19 cellular contexts compared by ENCODE assay signal in the genomic region with DNA sequence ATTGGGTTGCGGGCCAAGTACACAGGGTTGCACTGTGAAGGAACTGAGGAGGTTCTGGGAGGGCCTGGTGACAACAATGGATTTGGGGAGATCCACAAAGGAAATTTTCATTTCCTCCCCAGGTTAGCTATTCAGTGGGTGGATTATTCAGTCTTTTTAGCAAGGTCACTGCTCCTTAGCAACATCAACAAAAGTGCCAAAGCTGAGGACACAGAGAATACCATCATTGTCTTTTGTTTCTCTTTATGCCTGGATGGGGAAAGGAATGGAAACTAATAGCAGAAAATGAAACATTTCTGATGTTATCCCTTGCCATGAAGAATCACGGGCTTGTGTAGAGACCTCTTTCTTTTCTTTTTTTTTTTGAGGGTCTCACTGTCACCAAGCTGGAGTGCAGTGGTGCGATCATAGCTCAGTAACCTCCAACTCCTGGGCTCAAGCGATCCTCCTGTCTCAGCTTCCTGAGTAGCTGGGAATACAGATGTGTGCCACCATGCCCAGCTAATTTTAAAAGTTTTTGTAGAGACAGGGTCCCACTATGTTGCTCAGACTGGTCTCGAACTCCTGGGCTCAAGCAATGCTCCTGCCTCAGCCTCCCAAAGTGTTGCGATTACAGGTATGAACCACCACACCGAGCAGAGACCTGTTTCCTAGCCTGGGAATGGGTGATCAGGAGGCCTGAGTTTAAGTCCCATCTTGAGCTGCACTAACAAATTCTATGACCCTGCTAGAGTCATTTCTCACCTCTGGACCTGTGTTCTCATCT. TPM values are rescaled to one million over a fixed set of nuclear protein-coding genes. Genes with fewer than 3 reads are reported as not detected.
DNase-seq lines count a peak whose midpoint lies in the region; TF ChIP-seq lines count a peak whose summit lies in the region.
"Had no signal": no experiment of that assay in that cellular context is flagged by ENCODE, and none has a peak within 500 bp of the region (broad histone marks: within the 10 kb centered on the region; RNA-seq: fewer than 3 reads in every experiment).

No MANE protein-coding gene starts in this region.

- no peaks in the 10 kb centered on the region for H3K9me3 ChIP-seq in CD8-positive, alpha-beta memory T cell (ENCODE audit: low read length)
- H3K9me3 ChIP-seq: tibial artery had no signal

- CTCF ChIA-PET in CD8-positive, alpha-beta memory T cell (lab: Charles Lee) = interaction anchor here (0.9 to 5.3 kb wide), 8 partner anchors 9 to 175 kb away, joined by 3 to 31 read pairs (median 4); a partner anchor contains a TSS

- H3K4me1 ChIP-seq in CD8-positive, alpha-beta memory T cell (ENCODE audit: insufficient read depth, low read length) = peaks cover 26% of the 10 kb centered on the region

- intact Hi-C loops in activated T-helper 2 cell treated with anti-CD3 and anti-CD28 coated beads, Interferon-gamma antibody, Interleukin-2, Interleukin-4, amounts not matched to agents 10 μg/mL and 5 μg/mL and 100 μg/mL, durations not matched to agents 14 hours and 24 hours and 36 hours (cut with micrococcal nuclease) = no loop called here

- H3K27me3 Mint-ChIP-seq in CD8-positive, alpha-beta memory T cell = peaks cover 0 to 2% of the 10 kb centered on the region in 2 donors
- no peaks in the 10 kb centered on the region for H3K27me3 Mint-ChIP-seq in brain
- peaks cover 24% of the 10 kb centered on the region for H3K27me3 Mint-ChIP-seq in nephron progenitor cell (ENCODE audit: low read depth, poor library complexity)
- H3K27me3 Mint-ChIP-seq in activated T-helper 2 cell treated with anti-CD3 and anti-CD28 coated beads, Interferon-gamma antibody, Interleukin-2, Interleukin-4, amounts not matched to agents 10 μg/mL and 5 μg/mL and 100 μg/mL, durations not matched to agents 14 hours and 24 hours and 36 hours (ENCODE audit: low read depth) = no peaks in the 10 kb centered on the region
- H3K27me3 Mint-ChIP-seq: central memory CD8-positive, alpha-beta T cell had no signal

- H3K9me3 Mint-ChIP-seq in CD8-positive, alpha-beta memory T cell = no peaks in the 10 kb centered on the region
- H3K9me3 Mint-ChIP-seq in brain = no peaks in the 10 kb centered on the region
- no peaks in the 10 kb centered on the region for H3K9me3 Mint-ChIP-seq in nephron progenitor cell
- no peaks in the 10 kb centered on the region for H3K9me3 Mint-ChIP-seq in activated T-helper 2 cell treated with anti-CD3 and anti-CD28 coated beads, Interferon-gamma antibody, Interleukin-2, Interleukin-4, amounts not matched to agents 10 μg/mL and 5 μg/mL and 100 μg/mL, durations not matched to agents 14 hours and 24 hours and 36 hours
- H3K9me3 Mint-ChIP-seq: central memory CD8-positive, alpha-beta T cell; T-cell had no signal

- peak overlapping the region in 1 of 7 donors; percentile 62 for H3K4me3 Mint-ChIP-seq in CD8-positive, alpha-beta memory T cell
- peak overlapping the region in 1 of 5 experiments; percentile 73 for H3K4me3 Mint-ChIP-seq in brain
- H3K4me3 Mint-ChIP-seq in nephron progenitor cell = no peak overlapping the region
- H3K4me3 Mint-ChIP-seq in activated T-helper 2 cell treated with anti-CD3 and anti-CD28 coated beads, Interferon-gamma antibody, Interleukin-2, Interleukin-4, amounts not matched to agents 10 μg/mL and 5 μg/mL and 100 μg/mL, durations not matched to agents 14 hours and 24 hours and 36 hours (ENCODE audit: low read depth) = no peak overlapping the region
- H3K4me3 Mint-ChIP-seq: central memory CD8-positive, alpha-beta T cell; T-cell had no signal

- no peak overlapping the region for H3K27ac ChIP-seq in CD8-positive, alpha-beta memory T cell (ENCODE audit: low read depth, low read length)
- H3K27ac ChIP-seq: tibial artery had no signal

- H3K4me1 Mint-ChIP-seq in CD8-positive, alpha-beta memory T cell = peaks cover 21 to 34% (median 27%) of the 10 kb centered on the region in 3 donors
- H3K4me1 Mint-ChIP-seq in brain (peaks cover 71% of the 10 kb centered on the region), nephron progenitor cell (peaks cover 28% of the 10 kb centered on the region)
- peaks cover 18% of the 10 kb centered on the region for H3K4me1 Mint-ChIP-seq in activated T-helper 2 cell treated with anti-CD3 and anti-CD28 coated beads, Interferon-gamma antibody, Interleukin-2, Interleukin-4, amounts not matched to agents 10 μg/mL and 5 μg/mL and 100 μg/mL, durations not matched to agents 14 hours and 24 hours and 36 hours (ENCODE audit: low read depth)

- H3K4me3 ChIP-seq in CD8-positive, alpha-beta memory T cell (ENCODE audit: low read length) = no peak overlapping the region
- H3K4me3 ChIP-seq: tibial artery had no signal

- peak overlapping the region in 5 of 8 donors; percentile 12 to 95 (median 61) for H3K27ac Mint-ChIP-seq in CD8-positive, alpha-beta memory T cell
- H3K27ac Mint-ChIP-seq in brain (peak overlapping the region in 3 of 5 experiments; percentile 1 to 99 (median 92)), nephron progenitor cell (peak overlapping the region; percentile 13)
- no peak overlapping the region for H3K27ac Mint-ChIP-seq in activated T-helper 2 cell treated with anti-CD3 and anti-CD28 coated beads, Interferon-gamma antibody, Interleukin-2, Interleukin-4, amounts not matched to agents 10 μg/mL and 5 μg/mL and 100 μg/mL, durations not matched to agents 14 hours and 24 hours and 36 hours

- no peak for DNase-seq in CD8-positive, alpha-beta memory T cell
- DNase-seq in nephron progenitor cell (no peak), NCI-H69 (lab: John Stamatoyannopoulos, UW) (no peak), GDM1 (lab: John Stamatoyannopoulos, UW) (no peak)
- no peak for DNase-seq in activated T-helper 2 cell treated with anti-CD3 and anti-CD28 coated beads, Interferon-gamma antibody, Interleukin-2, Interleukin-4, amounts not matched to agents 10 μg/mL and 5 μg/mL and 100 μg/mL, durations not matched to agents 14 hours and 24 hours and 36 hours (ENCODE audit: low spot score)
- DNase-seq: DMS79 treated with DMSO at 0.1 percent for 48 hours; effector CD8-positive, alpha-beta T cell; left colon; MM.1S; NCI-H146; NCI-H748 treated with DMSO at 0.1 percent for 48 hours; occipital lobe; OCI-M1; retina; SIG-M5; T-cell; tibial artery had no signal

- TF ChIP-seq CTCF in brain (conservative IDR thresholded peaks at IDR 0.05) (no peak), nephron progenitor cell (IDR thresholded peaks at IDR 0.05) (no peak)

- no peaks in the 10 kb centered on the region for H3K27me3 ChIP-seq in CD8-positive, alpha-beta memory T cell (ENCODE audit: insufficient read depth, low read length, poor library complexity, severe bottlenecking)

- H3K36me3 Mint-ChIP-seq in CD8-positive, alpha-beta memory T cell = peaks cover 0 to 20% (median 0%) of the 10 kb centered on the region in 3 donors
- H3K36me3 Mint-ChIP-seq in brain = peaks cover 23% of the 10 kb centered on the region
- peaks cover 23% of the 10 kb centered on the region for H3K36me3 Mint-ChIP-seq in nephron progenitor cell (ENCODE audit: low read depth)
- peaks cover 22% of the 10 kb centered on the region for H3K36me3 Mint-ChIP-seq in activated T-helper 2 cell treated with anti-CD3 and anti-CD28 coated beads, Interferon-gamma antibody, Interleukin-2, Interleukin-4, amounts not matched to agents 10 μg/mL and 5 μg/mL and 100 μg/mL, durations not matched to agents 14 hours and 24 hours and 36 hours (ENCODE audit: low read depth)

- peaks cover 5% of the 10 kb centered on the region for H3K36me3 ChIP-seq in CD8-positive, alpha-beta memory T cell (ENCODE audit: insufficient read depth, low read length)

- POLR2A ChIA-PET in CD8-positive, alpha-beta memory T cell (lab: Charles Lee) = interaction anchor here (0.8 to 1.9 kb wide), 2 partner anchors 10 to 25 kb away, joined by 3 to 7 read pairs; a partner anchor contains a TSS

RNA-seq across cellular contexts. Expression of a gene that starts 6.5 kb away (rescaled TPM):
- 10 to 100 TPM; 16.2 to 18.2 TPM for total RNA-seq in CD8-positive, alpha-beta memory T cell
- 2.0 TPM for polyA plus RNA-seq in CD8-positive, alpha-beta memory T cell
- 22.2 TPM for polyA plus RNA-seq in brain (ENCODE audit: insufficient read depth, low read depth, low replicate concordance)
- 20.3 and 21.3 TPM in 2 replicates for total RNA-seq in activated T-helper 2 cell treated with anti-CD3 and anti-CD28 coated beads, Interferon-gamma antibody, Interleukin-2, Interleukin-4, amounts not matched to agents 10 μg/mL and 5 μg/mL and 100 μg/mL, durations not matched to agents 14 hours and 24 hours and 36 hours

RNA-seq across cellular contexts. Expression of a gene that starts 10.3 kb away (rescaled TPM):
- 10 to 100 TPM; 12.8 to 13.4 TPM for total RNA-seq in CD8-positive, alpha-beta memory T cell
- polyA plus RNA-seq in CD8-positive, alpha-beta memory T cell = 4.9 TPM
- polyA plus RNA-seq in brain (ENCODE audit: insufficient read depth, low read depth, low replicate concordance) = 11.5 TPM
- 13.3 and 13.7 TPM in 2 replicates for total RNA-seq in activated T-helper 2 cell treated with anti-CD3 and anti-CD28 coated beads, Interferon-gamma antibody, Interleukin-2, Interleukin-4, amounts not matched to agents 10 μg/mL and 5 μg/mL and 100 μg/mL, durations not matched to agents 14 hours and 24 hours and 36 hours

RNA-seq across cellular contexts. Expression of a gene that starts 10.4 kb away (rescaled TPM):
- total RNA-seq in CD8-positive, alpha-beta memory T cell = 1 to 10 TPM in 1 of 2 experiments, under 1 TPM in 1; 0.86 to 1.0 TPM
- polyA plus RNA-seq in CD8-positive, alpha-beta memory T cell = 0.29 TPM
- polyA plus RNA-seq in brain (ENCODE audit: insufficient read depth, low read depth, low replicate concordance) = 35.7 TPM
- total RNA-seq in activated T-helper 2 cell treated with anti-CD3 and anti-CD28 coated beads, Interferon-gamma antibody, Interleukin-2, Interleukin-4, amounts not matched to agents 10 μg/mL and 5 μg/mL and 100 μg/mL, durations not matched to agents 14 hours and 24 hours and 36 hours = 9.3 and 10.1 TPM in 2 replicates

RNA-seq across cellular contexts. Expression of a gene that starts 25.1 kb away (rescaled TPM):
- total RNA-seq in CD8-positive, alpha-beta memory T cell = 100 to 1,000 TPM; 308 TPM
- polyA plus RNA-seq in CD8-positive, alpha-beta memory T cell = 125 TPM
- 137 TPM for polyA plus RNA-seq in brain (ENCODE audit: insufficient read depth, low read depth, low replicate concordance)
- 241 and 259 TPM in 2 replicates for total RNA-seq in activated T-helper 2 cell treated with anti-CD3 and anti-CD28 coated beads, Interferon-gamma antibody, Interleukin-2, Interleukin-4, amounts not matched to agents 10 μg/mL and 5 μg/mL and 100 μg/mL, durations not matched to agents 14 hours and 24 hours and 36 hours

RNA-seq across cellular contexts. Expression of a gene that starts 56.5 kb away (rescaled TPM):
- 1 to 10 TPM; 2.6 to 2.8 TPM for total RNA-seq in CD8-positive, alpha-beta memory T cell
- polyA plus RNA-seq in CD8-positive, alpha-beta memory T cell = 1.6 TPM
- 298 TPM for polyA plus RNA-seq in brain (ENCODE audit: insufficient read depth, low read depth, low replicate concordance)
- total RNA-seq in activated T-helper 2 cell treated with anti-CD3 and anti-CD28 coated beads, Interferon-gamma antibody, Interleukin-2, Interleukin-4, amounts not matched to agents 10 μg/mL and 5 μg/mL and 100 μg/mL, durations not matched to agents 14 hours and 24 hours and 36 hours = 2.9 and 3.2 TPM in 2 replicates
